17 cellular contexts compared by ENCODE assay signal in genomic region chr10:37728830-37729229, GRCh38.
DNase-seq lines count a peak whose midpoint lies in the region; ATAC-seq and TF ChIP-seq lines count a peak whose summit lies in the region.
"Had no signal": no experiment of that assay in that cellular context is flagged by ENCODE, and none has a peak within 500 bp of the region (broad histone marks: within the 10 kb centered on the region; RNA-seq: fewer than 3 reads in every experiment).

No MANE protein-coding gene starts in this region.

- no peak overlapping the region for H3K27ac Mint-ChIP-seq in natural killer cell treated with Interleukin-12 subunit alpha and Interleukin-12 subunit beta and Interleukin-15 and Interleukin-18, amount 100 ng/mL, for 72 hours
- H3K27ac Mint-ChIP-seq in natural killer cell, result no peak overlapping the region
- H3K27ac Mint-ChIP-seq: CD4-positive, alpha-beta memory T cell had no signal

- DNase-seq in DMS53 (lab: John Stamatoyannopoulos, UW) (peak; percentile 9), DMS53 treated with DMSO at 0.1 percent for 48 hours (lab: John Stamatoyannopoulos, UW; ENCODE audit: unreplicated experiment) (no peak), natural killer cell (no peak), upper lobe of right lung (no peak), cerebellar cortex (ENCODE audit: low spot score) (no peak), AG08396 (ENCODE audit: low spot score) (no peak)
- DNase-seq in natural killer cell treated with Interleukin-12 subunit alpha and Interleukin-12 subunit beta and Interleukin-15 and Interleukin-18, amount 100 ng/mL, for 72 hours (ENCODE audit: low spot score), result no peak
- DNase-seq: Calu3; CD4-positive, alpha-beta memory T cell; GDM1; GM23248 had no signal

- intact Hi-C loops in natural killer cell (cut with micrococcal nuclease), result no loop called here
- intact Hi-C loops in upper lobe of right lung (cut with DNase I), result no loop called here

- H3K27me3 ChIP-seq in upper lobe of right lung, result no peaks in the 10 kb centered on the region
- H3K27me3 ChIP-seq: BLaER1 had no signal

- no peaks in the 10 kb centered on the region for H3K4me1 ChIP-seq in upper lobe of right lung
- H3K4me1 ChIP-seq: BLaER1, HAP-1 had no signal

- H3K9me3 ChIP-seq in upper lobe of right lung, result no peaks in the 10 kb centered on the region
- H3K9me3 ChIP-seq: A549, BLaER1, HAP-1 had no signal

- no peaks in the 10 kb centered on the region for H3K4me1 Mint-ChIP-seq in natural killer cell treated with Interleukin-12 subunit alpha and Interleukin-12 subunit beta and Interleukin-15 and Interleukin-18, amount 100 ng/mL, for 72 hours (ENCODE audit: low read depth in 2 of 2)
- H3K4me1 Mint-ChIP-seq in natural killer cell, result no peaks in the 10 kb centered on the region
- H3K4me1 Mint-ChIP-seq: CD14-positive monocyte had no signal

- ATAC-seq in natural killer cell treated with Interleukin-12 subunit alpha and Interleukin-12 subunit beta and Interleukin-15 and Interleukin-18, amount 100 ng/mL, for 72 hours, result peak; percentile 20 to 43
- ATAC-seq in natural killer cell (no peak), upper lobe of right lung (peak; percentile 12)
- ATAC-seq: A549, K562 had no signal

- no peak overlapping the region for H3K4me3 Mint-ChIP-seq in natural killer cell treated with Interleukin-12 subunit alpha and Interleukin-12 subunit beta and Interleukin-15 and Interleukin-18, amount 100 ng/mL, for 72 hours
- no peak overlapping the region for H3K4me3 Mint-ChIP-seq in natural killer cell
- H3K4me3 Mint-ChIP-seq: CD4-positive, alpha-beta memory T cell had no signal

- H3K36me3 Mint-ChIP-seq in natural killer cell treated with Interleukin-12 subunit alpha and Interleukin-12 subunit beta and Interleukin-15 and Interleukin-18, amount 100 ng/mL, for 72 hours, result no peaks in the 10 kb centered on the region
- peaks cover 7% of the 10 kb centered on the region for H3K36me3 Mint-ChIP-seq in natural killer cell
- H3K36me3 Mint-ChIP-seq: CD14-positive monocyte; CD4-positive, alpha-beta memory T cell had no signal

- TF ChIP-seq CTCF in natural killer cell (IDR thresholded peaks at IDR 0.05), result no peak
- no peak for TF ChIP-seq CTCF in upper lobe of right lung (IDR thresholded peaks at IDR 0.05)

- H3K9me3 Mint-ChIP-seq in natural killer cell treated with Interleukin-12 subunit alpha and Interleukin-12 subunit beta and Interleukin-15 and Interleukin-18, amount 100 ng/mL, for 72 hours, result peaks cover 16% of the 10 kb centered on the region
- peaks cover 9 to 14% of the 10 kb centered on the region in 2 donors for H3K9me3 Mint-ChIP-seq in natural killer cell

- no peak overlapping the region for H3K27ac ChIP-seq in upper lobe of right lung
- H3K27ac ChIP-seq: 22Rv1, BLaER1, GM23248 had no signal

- no peaks in the 10 kb centered on the region for H3K36me3 ChIP-seq in upper lobe of right lung
- H3K36me3 ChIP-seq: BLaER1, HAP-1 had no signal

- no peaks in the 10 kb centered on the region for H3K27me3 Mint-ChIP-seq in natural killer cell treated with Interleukin-12 subunit alpha and Interleukin-12 subunit beta and Interleukin-15 and Interleukin-18, amount 100 ng/mL, for 72 hours
- no peaks in the 10 kb centered on the region for H3K27me3 Mint-ChIP-seq in natural killer cell (ENCODE audit: low read depth in 2 of 2)

- H3K4me3 ChIP-seq in upper lobe of right lung, result no peak overlapping the region
- H3K4me3 ChIP-seq: A549, BLaER1, GM23248, HAP-1, K562 had no signal

Comparison
In these comparisons a context has a peak if more than half of its experiments do, and no peak if none do; other contexts are left out.
1. ATAC-seq: peak in natural killer cell treated with Interleukin-12 subunit alpha and Interleukin-12 subunit beta and Interleukin-15 and Interleukin-18, amount 100 ng/mL, for 72 hours (2 of 2) and upper lobe of right lung (single experiment); none in natural killer cell (0 of 3).